2 cellular contexts compared by ENCODE assay signal in the genomic region with DNA sequence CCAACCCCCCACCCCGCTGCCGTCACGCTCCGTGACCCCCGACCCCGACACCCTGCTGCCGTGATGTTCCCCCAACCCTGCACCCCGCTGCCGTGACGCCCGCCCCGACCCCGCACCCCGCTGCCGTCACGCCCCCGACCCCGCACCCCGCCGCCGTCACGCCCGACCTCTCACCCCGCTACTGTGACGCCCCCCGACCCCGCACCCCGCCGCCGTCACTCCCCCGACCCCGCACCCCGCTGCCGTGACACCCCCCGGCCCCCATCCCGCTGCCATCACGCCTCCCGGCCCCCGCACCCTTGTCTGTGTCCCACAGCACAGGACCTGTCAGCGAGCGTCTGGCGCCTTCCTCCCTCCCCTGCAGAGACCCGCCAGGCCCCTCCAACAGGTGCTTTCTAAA. TPM values are rescaled to one million over a fixed set of nuclear protein-coding genes. Genes with fewer than 3 reads are reported as not detected.
"Had no signal": no experiment of that assay in that cellular context is flagged by ENCODE, and none has a peak within 500 bp of the region (broad histone marks: within the 10 kb centered on the region; RNA-seq: fewer than 3 reads in every experiment).

No MANE protein-coding gene starts in this region.

RNA-seq across cellular contexts. Expression of a gene that starts 13.9 kb away (rescaled TPM):
- total RNA-seq: natural killer cell treated with Interleukin-12 subunit alpha and Interleukin-12 subunit beta and Interleukin-15 and Interleukin-18, amount 100 ng/mL, for 72 hours had no signal

RNA-seq across cellular contexts. Expression of a gene that starts 29.7 kb away (rescaled TPM):
- total RNA-seq: neural crest cell had no signal
